ENCODE assay signal across 22 cellular contexts in the genomic region with DNA sequence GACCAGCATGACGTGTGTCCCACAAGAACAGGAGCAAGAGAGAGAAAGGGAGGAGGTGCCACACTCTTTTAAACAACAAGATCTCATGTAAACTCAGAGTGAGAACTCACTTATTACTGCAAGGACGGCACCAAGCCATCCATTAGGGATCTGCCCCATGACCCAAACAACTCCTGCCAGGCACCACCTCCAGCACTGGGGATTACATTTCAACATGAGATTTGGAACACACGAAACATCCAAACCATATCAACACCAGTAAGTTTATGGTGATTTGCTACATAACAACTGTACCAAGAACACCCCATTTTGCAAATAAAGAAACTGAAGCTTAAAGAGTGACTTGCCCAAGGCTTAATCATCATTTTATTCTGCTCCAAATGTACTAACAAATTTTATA. TPM values are rescaled to one million over a fixed set of nuclear protein-coding genes. Genes with fewer than 3 reads are reported as not detected.
DNase-seq lines count a peak whose midpoint lies in the region; ATAC-seq and TF ChIP-seq lines count a peak whose summit lies in the region.
"Had no signal": no experiment of that assay in that cellular context is flagged by ENCODE, and none has a peak within 500 bp of the region (broad histone marks: within the 10 kb centered on the region; RNA-seq: fewer than 3 reads in every experiment).

No MANE protein-coding gene starts in this region.

- H3K36me3 Mint-ChIP-seq in activated T-cell treated with anti-CD3 and anti-CD28 coated beads, Interleukin-2, amount 50 U/mL, for 24 hours (ENCODE audit: low read depth), result no peaks in the 10 kb centered on the region
- no peaks in the 10 kb centered on the region for H3K36me3 Mint-ChIP-seq in activated T-cell treated with anti-CD3 and anti-CD28 coated beads, Interleukin-2, amount 50 U/mL, for 4 hours (ENCODE audit: insufficient read depth)
- no peaks in the 10 kb centered on the region for H3K36me3 Mint-ChIP-seq in activated T-helper 2 cell treated with anti-CD3 and anti-CD28 coated beads, Interferon-gamma antibody, Interleukin-2, Interleukin-4, amounts not matched to agents 10 μg/mL and 5 μg/mL and 100 μg/mL, durations not matched to agents 14 hours and 24 hours and 36 hours (ENCODE audit: low read depth)
- H3K36me3 Mint-ChIP-seq in stimulated activated naive B cell treated with anti-CD40 and anti-IgM and Interleukin-4, amounts not matched to agents 10 μg/mL and 1 μg/mL and 100 μg/mL, for 72 hours, result peaks cover 0 to 2% of the 10 kb centered on the region in 2 donors
- no peaks in the 10 kb centered on the region for H3K36me3 Mint-ChIP-seq in endothelial cell (ENCODE audit: low read depth, unreplicated experiment)
- H3K36me3 Mint-ChIP-seq: CD14-positive monocyte had no signal

- H3K27me3 Mint-ChIP-seq in activated T-cell treated with anti-CD3 and anti-CD28 coated beads, Interleukin-2, amount 50 U/mL, for 24 hours, result no peaks in the 10 kb centered on the region
- no peaks in the 10 kb centered on the region for H3K27me3 Mint-ChIP-seq in activated T-cell treated with anti-CD3 and anti-CD28 coated beads, Interleukin-2, amount 50 U/mL, for 4 hours (ENCODE audit: low read depth)
- H3K27me3 Mint-ChIP-seq in activated T-helper 2 cell treated with anti-CD3 and anti-CD28 coated beads, Interferon-gamma antibody, Interleukin-2, Interleukin-4, amounts not matched to agents 10 μg/mL and 5 μg/mL and 100 μg/mL, durations not matched to agents 14 hours and 24 hours and 36 hours (ENCODE audit: low read depth), result peaks cover 3% of the 10 kb centered on the region
- no peaks in the 10 kb centered on the region for H3K27me3 Mint-ChIP-seq in stimulated activated naive B cell treated with anti-CD40 and anti-IgM and Interleukin-4, amounts not matched to agents 10 μg/mL and 1 μg/mL and 100 μg/mL, for 72 hours
- H3K27me3 Mint-ChIP-seq in endothelial cell (ENCODE audit: unreplicated experiment), result no peaks in the 10 kb centered on the region
- H3K27me3 Mint-ChIP-seq: B cell had no signal

- TF ChIP-seq CTCF in fibroblast of mammary gland (conservative IDR thresholded peaks at IDR 0.05; ENCODE audit: control insufficient read depth, insufficient read depth, low read depth, low read length) (no peak), endothelial cell (IDR thresholded peaks at IDR 0.05; ENCODE audit: unreplicated experiment) (no peak)

- peaks cover 4% of the 10 kb centered on the region for H3K9me3 Mint-ChIP-seq in activated T-cell treated with anti-CD3 and anti-CD28 coated beads, Interleukin-2, amount 50 U/mL, for 24 hours
- no peaks in the 10 kb centered on the region for H3K9me3 Mint-ChIP-seq in activated T-cell treated with anti-CD3 and anti-CD28 coated beads, Interleukin-2, amount 50 U/mL, for 4 hours
- H3K9me3 Mint-ChIP-seq in activated T-helper 2 cell treated with anti-CD3 and anti-CD28 coated beads, Interferon-gamma antibody, Interleukin-2, Interleukin-4, amounts not matched to agents 10 μg/mL and 5 μg/mL and 100 μg/mL, durations not matched to agents 14 hours and 24 hours and 36 hours, result peaks cover 13% of the 10 kb centered on the region
- peaks cover 0 to 4% of the 10 kb centered on the region in 2 donors for H3K9me3 Mint-ChIP-seq in stimulated activated naive B cell treated with anti-CD40 and anti-IgM and Interleukin-4, amounts not matched to agents 10 μg/mL and 1 μg/mL and 100 μg/mL, for 72 hours
- no peaks in the 10 kb centered on the region for H3K9me3 Mint-ChIP-seq in endothelial cell (ENCODE audit: unreplicated experiment)

- no peak overlapping the region for H3K4me3 ChIP-seq in fibroblast of mammary gland (ENCODE audit: control insufficient read depth, low read depth, low read length)
- H3K4me3 ChIP-seq: SJSA1 had no signal

- DNase-seq in activated T-cell treated with anti-CD3 and anti-CD28 coated beads, Interleukin-2, amount 50 U/mL, for 24 hours, result no peak
- DNase-seq in activated T-cell treated with anti-CD3 and anti-CD28 coated beads, Interleukin-2, amount 50 U/mL, for 4 hours, result no peak
- DNase-seq in activated T-helper 2 cell treated with anti-CD3 and anti-CD28 coated beads, Interferon-gamma antibody, Interleukin-2, Interleukin-4, amounts not matched to agents 10 μg/mL and 5 μg/mL and 100 μg/mL, durations not matched to agents 14 hours and 24 hours and 36 hours (ENCODE audit: low spot score), result no peak
- DNase-seq in fibroblast of mammary gland (ENCODE audit: low read depth), result peak; percentile 52
- DNase-seq in stimulated activated naive B cell treated with anti-CD40 and anti-IgM and Interleukin-4, amounts not matched to agents 10 μg/mL and 1 μg/mL and 100 μg/mL, for 72 hours, result no peak
- no peak for DNase-seq in endothelial cell (ENCODE audit: low spot score)
- DNase-seq in GDM1 (lab: John Stamatoyannopoulos, UW), result no peak
- DNase-seq in NOMO-1 (lab: John Stamatoyannopoulos, UW; ENCODE audit: unreplicated experiment in 2 of 2), result no peak
- DNase-seq: DMS53, KBM-7, NCI-H1092, NCI-H1436, NCI-H187 treated with DMSO at 0.1 percent for 48 hours, NCI-H2107, NCI-H446 treated with DMSO at 0.1 percent for 48 hours, NCI-H526 treated with DMSO at 0.1 percent for 48 hours had no signal

- intact Hi-C loops in activated T-helper 2 cell treated with anti-CD3 and anti-CD28 coated beads, Interferon-gamma antibody, Interleukin-2, Interleukin-4, amounts not matched to agents 10 μg/mL and 5 μg/mL and 100 μg/mL, durations not matched to agents 14 hours and 24 hours and 36 hours (cut with micrococcal nuclease), result loop anchor here (1.0 kb wide), 1 partner anchor 69 kb away; no protein-coding TSS in a partner anchor

- peaks cover 17% of the 10 kb centered on the region for H3K4me1 Mint-ChIP-seq in activated T-cell treated with anti-CD3 and anti-CD28 coated beads, Interleukin-2, amount 50 U/mL, for 24 hours (ENCODE audit: low read depth)
- H3K4me1 Mint-ChIP-seq in activated T-cell treated with anti-CD3 and anti-CD28 coated beads, Interleukin-2, amount 50 U/mL, for 4 hours (ENCODE audit: low read depth), result no peaks in the 10 kb centered on the region
- H3K4me1 Mint-ChIP-seq in activated T-helper 2 cell treated with anti-CD3 and anti-CD28 coated beads, Interferon-gamma antibody, Interleukin-2, Interleukin-4, amounts not matched to agents 10 μg/mL and 5 μg/mL and 100 μg/mL, durations not matched to agents 14 hours and 24 hours and 36 hours (ENCODE audit: low read depth), result peaks cover 24% of the 10 kb centered on the region
- peaks cover 14 to 34% of the 10 kb centered on the region in 2 donors for H3K4me1 Mint-ChIP-seq in stimulated activated naive B cell treated with anti-CD40 and anti-IgM and Interleukin-4, amounts not matched to agents 10 μg/mL and 1 μg/mL and 100 μg/mL, for 72 hours
- H3K4me1 Mint-ChIP-seq in endothelial cell (ENCODE audit: unreplicated experiment), result no peaks in the 10 kb centered on the region
- H3K4me1 Mint-ChIP-seq: B cell, CD14-positive monocyte had no signal

- H3K4me3 Mint-ChIP-seq in activated T-cell treated with anti-CD3 and anti-CD28 coated beads, Interleukin-2, amount 50 U/mL, for 24 hours, result no peak overlapping the region
- no peak overlapping the region for H3K4me3 Mint-ChIP-seq in activated T-cell treated with anti-CD3 and anti-CD28 coated beads, Interleukin-2, amount 50 U/mL, for 4 hours
- H3K4me3 Mint-ChIP-seq in activated T-helper 2 cell treated with anti-CD3 and anti-CD28 coated beads, Interferon-gamma antibody, Interleukin-2, Interleukin-4, amounts not matched to agents 10 μg/mL and 5 μg/mL and 100 μg/mL, durations not matched to agents 14 hours and 24 hours and 36 hours (ENCODE audit: low read depth), result no peak overlapping the region
- no peak overlapping the region for H3K4me3 Mint-ChIP-seq in stimulated activated naive B cell treated with anti-CD40 and anti-IgM and Interleukin-4, amounts not matched to agents 10 μg/mL and 1 μg/mL and 100 μg/mL, for 72 hours
- H3K4me3 Mint-ChIP-seq in endothelial cell (ENCODE audit: unreplicated experiment), result no peak overlapping the region
- H3K4me3 Mint-ChIP-seq: B cell, CD14-positive monocyte had no signal

- peak overlapping the region; percentile 24 for H3K27ac Mint-ChIP-seq in activated T-cell treated with anti-CD3 and anti-CD28 coated beads, Interleukin-2, amount 50 U/mL, for 24 hours
- H3K27ac Mint-ChIP-seq in activated T-helper 2 cell treated with anti-CD3 and anti-CD28 coated beads, Interferon-gamma antibody, Interleukin-2, Interleukin-4, amounts not matched to agents 10 μg/mL and 5 μg/mL and 100 μg/mL, durations not matched to agents 14 hours and 24 hours and 36 hours, result peak overlapping the region; percentile 40
- peak overlapping the region; percentile 21 for H3K27ac Mint-ChIP-seq in stimulated activated naive B cell treated with anti-CD40 and anti-IgM and Interleukin-4, amounts not matched to agents 10 μg/mL and 1 μg/mL and 100 μg/mL, for 72 hours
- H3K27ac Mint-ChIP-seq in endothelial cell (ENCODE audit: unreplicated experiment), result no peak overlapping the region
- H3K27ac Mint-ChIP-seq: B cell, CD14-positive monocyte had no signal

- no peak for ATAC-seq in activated T-cell treated with anti-CD3 and anti-CD28 coated beads, Interleukin-2, amount 50 U/mL, for 4 hours
- ATAC-seq in stimulated activated naive B cell treated with anti-CD40 and anti-IgM and Interleukin-4, amounts not matched to agents 10 μg/mL and 1 μg/mL and 100 μg/mL, for 72 hours (replicated peaks), result no peak
- ATAC-seq: Right ventricle myocardium inferior had no signal

RNA-seq across cellular contexts. Expression of gene OR6J1, which starts 23.7 kb away (rescaled TPM):
- total RNA-seq in activated T-cell treated with anti-CD3 and anti-CD28 coated beads, Interleukin-2, amount 50 U/mL, for 4 hours, result not detected
- not detected in 2 replicates for total RNA-seq in activated T-helper 2 cell treated with anti-CD3 and anti-CD28 coated beads, Interferon-gamma antibody, Interleukin-2, Interleukin-4, amounts not matched to agents 10 μg/mL and 5 μg/mL and 100 μg/mL, durations not matched to agents 14 hours and 24 hours and 36 hours
- not detected for total RNA-seq in endothelial cell (ENCODE audit: unreplicated experiment)
- total RNA-seq: B cell, H4, HT-29, Right ventricle myocardium inferior, SJSA1 had no signal
